Comparison of ENCODE assay signal across 9 cellular contexts in genomic region chr1:17853241-17853640, GRCh38.
"Had no signal": no experiment of that assay in that cellular context is flagged by ENCODE, and none has a peak within 500 bp of the region (broad histone marks: within the 10 kb centered on the region; RNA-seq: fewer than 3 reads in every experiment).

No MANE protein-coding gene starts in this region.

- H3K4me2 ChIP-seq: GM23338 had no signal

- H3K9ac ChIP-seq: GM23248 had no signal

- H2AFZ ChIP-seq: GM23248, GM23338 had no signal

- FAIRE-seq: H54 had no signal

- H3K27ac ChIP-seq: GM23248 had no signal

- H3K4me3 ChIP-seq: GM23248, GM23338, HAP-1 had no signal

- DNase-seq: GM23248, GOT3, H7, H9, HCEC 1CT, HFFc6 had no signal

- H3K9me3 ChIP-seq: HAP-1 had no signal

- H3K4me1 ChIP-seq: HAP-1 had no signal

- H3K36me3 ChIP-seq: HAP-1 had no signal
